ENCODE assay signal across 27 cellular contexts in the genomic region with DNA sequence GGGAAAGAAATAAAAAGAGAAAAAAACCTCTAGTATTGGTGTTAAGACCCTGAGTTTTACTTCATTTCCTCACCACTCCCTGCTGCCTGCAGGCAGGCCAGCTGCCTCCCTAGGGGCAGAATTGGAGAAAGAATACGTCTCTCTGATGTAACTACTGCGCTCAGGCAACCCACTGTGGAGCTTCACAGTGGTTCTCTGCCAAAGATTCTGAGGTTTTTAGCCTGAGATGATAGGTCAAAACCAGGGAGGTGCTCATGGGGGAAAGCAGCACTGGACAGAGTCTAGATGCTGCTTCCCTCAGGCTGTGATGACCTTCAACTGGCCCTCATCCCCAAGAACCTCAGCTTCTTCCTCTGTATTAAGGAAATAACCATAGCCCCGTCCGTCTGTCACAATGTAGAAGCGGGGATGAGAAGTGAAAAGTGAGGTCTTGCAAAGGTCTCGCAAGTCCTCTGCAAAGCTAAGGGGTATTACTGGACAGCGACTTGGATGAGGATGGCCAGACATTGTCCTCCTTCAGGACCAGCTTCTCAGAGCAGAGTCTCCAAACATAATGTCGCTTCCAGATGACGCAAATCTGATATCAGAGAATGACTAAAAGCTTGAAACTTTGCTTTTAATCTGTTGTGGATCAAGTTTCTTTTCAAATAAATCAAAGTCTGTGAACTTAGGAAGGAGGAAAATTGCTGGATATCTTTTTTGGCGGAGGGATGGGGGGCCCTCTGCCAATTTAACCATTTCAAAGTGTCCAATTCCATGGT.
DNase-seq lines count a peak whose midpoint lies in the region; ATAC-seq and TF ChIP-seq lines count a peak whose summit lies in the region.
"Had no signal": no experiment of that assay in that cellular context is flagged by ENCODE, and none has a peak within 500 bp of the region (broad histone marks: within the 10 kb centered on the region; RNA-seq: fewer than 3 reads in every experiment).

No MANE protein-coding gene starts in this region.

- H3K27me3 Mint-ChIP-seq in activated naive CD8-positive, alpha-beta T cell: no peaks in the 10 kb centered on the region
- H3K27me3 Mint-ChIP-seq in activated naive CD8-positive, alpha-beta T cell treated with anti-CD3 and anti-CD28 coated beads for 36 hours: no peaks in the 10 kb centered on the region
- H3K27me3 Mint-ChIP-seq: naive thymus-derived CD8-positive, alpha-beta T cell had no signal

- intact Hi-C loops in left ventricle myocardium superior (cut with micrococcal nuclease): no loop called here

- DNase-seq in activated naive CD8-positive, alpha-beta T cell treated with anti-CD3 and anti-CD28 coated beads for 36 hours: no peak
- DNase-seq in coronary artery (ENCODE audit: low spot score): peak; percentile 26
- DNase-seq in left ventricle myocardium superior: no peak
- DNase-seq in stimulated activated CD8-positive, alpha-beta memory T cell treated with anti-CD3 and anti-CD28 coated beads, Interleukin-4, amount 100 ng/mL, for 48 hours: peak; percentile 19
- DNase-seq in NCI-H345 treated with DMSO at 0.1 percent for 48 hours (lab: John Stamatoyannopoulos, UW; ENCODE audit: unreplicated experiment): no peak
- no peak for DNase-seq in activated naive CD4-positive, alpha-beta T cell treated with anti-CD3 and anti-CD28 coated beads, Interleukin-2, amount 50 U/mL, for 16 hours
- no peak for DNase-seq in GM10248 (ENCODE audit: extremely low spot score)
- DNase-seq: activated CD4-positive, CD25-positive, alpha-beta regulatory T cell treated with anti-CD3 and anti-CD28 coated beads, Interleukin-2, amount 50 U/mL, for 72 hours; activated naive CD4-positive, alpha-beta T cell; AML-193; central memory CD4-positive, alpha-beta T cell; DMS53; foreskin fibroblast; HFFc6; midbrain; naive thymus-derived CD8-positive, alpha-beta T cell; NCI-H1417; NCI-H2107; NCI-H510A; NK-92 treated with Interleukin-12 subunit alpha and Interleukin-12 subunit beta, amount 100 ng/mL, for 24 hours; ovary; PC-9; sigmoid colon; SJCRH30; substantia nigra had no signal

- no peak for TF ChIP-seq CTCF in coronary artery (IDR thresholded peaks at IDR 0.05)
- no peak for TF ChIP-seq CTCF in GM10248 (IDR thresholded peaks at IDR 0.05; ENCODE audit: control extremely low read depth, extremely low read depth, low read depth, missing control alignments)

- peak overlapping the region; percentile 2 for H3K27ac Mint-ChIP-seq in activated naive CD8-positive, alpha-beta T cell
- no peak overlapping the region for H3K27ac Mint-ChIP-seq in activated naive CD8-positive, alpha-beta T cell treated with anti-CD3 and anti-CD28 coated beads for 36 hours
- H3K27ac Mint-ChIP-seq: HFFc6 had no signal

- H3K4me1 Mint-ChIP-seq in activated naive CD8-positive, alpha-beta T cell (ENCODE audit: low read depth): peaks cover 52% of the 10 kb centered on the region
- peaks cover 42% of the 10 kb centered on the region for H3K4me1 Mint-ChIP-seq in activated naive CD8-positive, alpha-beta T cell treated with anti-CD3 and anti-CD28 coated beads for 36 hours

- peak overlapping the region in 1 of 2 donors; percentile 6 for H3K27ac ChIP-seq in coronary artery
- H3K27ac ChIP-seq: ascending aorta, ovary, PC-9, sigmoid colon, SJCRH30 had no signal

- no peak overlapping the region for H3K4me3 ChIP-seq in coronary artery
- H3K4me3 ChIP-seq: ascending aorta, ovary, PC-9, sigmoid colon, SJCRH30 had no signal

- H3K4me3 Mint-ChIP-seq in activated naive CD8-positive, alpha-beta T cell: no peak overlapping the region
- no peak overlapping the region for H3K4me3 Mint-ChIP-seq in activated naive CD8-positive, alpha-beta T cell treated with anti-CD3 and anti-CD28 coated beads for 36 hours
- H3K4me3 Mint-ChIP-seq: HFFc6; naive thymus-derived CD8-positive, alpha-beta T cell had no signal

- CTCF ChIA-PET in GM10248 (lab: Yijun Ruan, JAX): interaction anchor here (1.0 to 2.1 kb wide), 2 partner anchors 11 to 35 kb away, joined by 3 to 8 read pairs; no protein-coding TSS in a partner anchor

- POLR2A ChIA-PET in GM10248 (lab: Yijun Ruan, JAX): no interaction called here

- H3K36me3 Mint-ChIP-seq in activated naive CD8-positive, alpha-beta T cell: peaks cover 2% of the 10 kb centered on the region
- peaks cover 6% of the 10 kb centered on the region for H3K36me3 Mint-ChIP-seq in activated naive CD8-positive, alpha-beta T cell treated with anti-CD3 and anti-CD28 coated beads for 36 hours

- H3K9me3 Mint-ChIP-seq in activated naive CD8-positive, alpha-beta T cell (ENCODE audit: low read depth): no peaks in the 10 kb centered on the region
- peaks cover 5% of the 10 kb centered on the region for H3K9me3 Mint-ChIP-seq in activated naive CD8-positive, alpha-beta T cell treated with anti-CD3 and anti-CD28 coated beads for 36 hours
- H3K9me3 Mint-ChIP-seq: HFFc6; naive thymus-derived CD8-positive, alpha-beta T cell had no signal

- peak; percentile 57 for ATAC-seq in left ventricle myocardium superior
- ATAC-seq: naive thymus-derived CD8-positive, alpha-beta T cell had no signal

Comparison
In these comparisons a context has a peak if more than half of its experiments do, and no peak if none do; other contexts are left out.
1. DNase-seq: peak in coronary artery (single experiment) and stimulated activated CD8-positive, alpha-beta memory T cell treated with anti-CD3 and anti-CD28 coated beads, Interleukin-4, amount 100 ng/mL, for 48 hours (single experiment); none in activated naive CD8-positive, alpha-beta T cell treated with anti-CD3 and anti-CD28 coated beads for 36 hours (single experiment), left ventricle myocardium superior (single experiment), NCI-H345 treated with DMSO at 0.1 percent for 48 hours (single experiment), activated naive CD4-positive, alpha-beta T cell treated with anti-CD3 and anti-CD28 coated beads, Interleukin-2, amount 50 U/mL, for 16 hours (single experiment) and GM10248 (single experiment).